Comparison of ENCODE assay signal across 8 cellular contexts in genomic region chr1:155241069-155241679, GRCh38. TPM values are rescaled to one million over a fixed set of nuclear protein-coding genes. Genes with fewer than 3 reads are reported as not detected.
DNase-seq lines count a peak whose midpoint lies in the region; ATAC-seq and TF ChIP-seq lines count a peak whose summit lies in the region.

No MANE protein-coding gene starts in this region.

- POLR2A ChIA-PET in HEK293 (lab: Yijun Ruan, JAX) = interaction anchor here (0.6 to 1.6 kb wide), 7 partner anchors 14 to 82 kb away, joined by 3 to 6 read pairs (median 3); partner anchors contain the start of genes CLK2 and KRTCAP2

- DNase-seq in BE2C = peak; percentile 76
- peak; percentile 48 for DNase-seq in NCI-H510A (lab: John Stamatoyannopoulos, UW)
- DNase-seq in activated CD4-positive, CD25-positive, alpha-beta regulatory T cell (lab: John Stamatoyannopoulos, UW) = peak; percentile 19 to 32 (median 21)
- peak; percentile 85 for DNase-seq in choroid plexus epithelial cell (ENCODE audit: low read depth)
- no peak for DNase-seq in kidney epithelial cell (ENCODE audit: low read depth)
- DNase-seq in stimulated activated CD4-positive, alpha-beta T cell treated with anti-CD3 and anti-CD28 coated beads, Interleukin-15, amount 100 ng/mL, for 24 hours = peak; percentile 71

- TF ChIP-seq CTCF in BE2C (IDR thresholded peaks at IDR 0.05; ENCODE audit: low read depth, low read length) = no peak
- no peak for TF ChIP-seq CTCF in HEK293 (tag by site-specific recombination; IDR thresholded peaks at IDR 0.05)
- TF ChIP-seq CTCF in choroid plexus epithelial cell (conservative IDR thresholded peaks at IDR 0.05; ENCODE audit: low read depth, low read length) = no peak
- no peak for TF ChIP-seq CTCF in kidney epithelial cell (IDR thresholded peaks at IDR 0.05; ENCODE audit: insufficient read depth, low read length, poor library complexity, severe bottlenecking)

- CTCF ChIA-PET in HEK293 (lab: Yijun Ruan, JAX) = interaction anchor here (1.2 to 2.1 kb wide), 4 partner anchors 9 to 34 kb away, joined by 4 to 15 read pairs (median 5); no protein-coding TSS in a partner anchor

- H3K4me3 ChIP-seq in BE2C (ENCODE audit: low read depth, low read length) (peak overlapping the region; percentile 61), HEK293 (ENCODE audit: low read depth, low read length) (peak overlapping the region; percentile 41), choroid plexus epithelial cell (ENCODE audit: low read depth, low read length) (peak overlapping the region; percentile 48), kidney epithelial cell (ENCODE audit: low read depth, low read length) (peak overlapping the region; percentile 44)

- H3K27ac ChIP-seq in HEK293 (ENCODE audit: extremely low read depth, low read depth, low read length) = no peak overlapping the region

- H3K27me3 ChIP-seq in BE2C = no peaks in the 10 kb centered on the region
- H3K27me3 ChIP-seq in kidney epithelial cell (ENCODE audit: control insufficient read depth, insufficient read depth, low read length) = no peaks in the 10 kb centered on the region

- no peak for ATAC-seq in HG02623 (IDR thresholded peaks at IDR 0.05; ENCODE audit: unreplicated experiment)

- peaks cover 5% of the 10 kb centered on the region for H3K36me3 ChIP-seq in BE2C
- peaks cover 0 to 31% of the 10 kb centered on the region in 2 experiments; a peak in 2 of 3 replicates for H3K36me3 ChIP-seq in HEK293 (ENCODE audit: control insufficient read depth in 2 of 2, insufficient read depth in 1 of 2, low read length in 2 of 2)
- H3K36me3 ChIP-seq in kidney epithelial cell (ENCODE audit: control insufficient read depth, insufficient read depth, low read length) = no peaks in the 10 kb centered on the region

- H3K4me1 ChIP-seq in BE2C (peaks cover 3% of the 10 kb centered on the region), HEK293 (ENCODE audit: control insufficient read depth, insufficient read depth, low read length) (peaks cover 5% of the 10 kb centered on the region; the same call in 1 of the 2 replicates)

- H3K9me3 ChIP-seq in BE2C = no peaks in the 10 kb centered on the region
- no peaks in the 10 kb centered on the region for H3K9me3 ChIP-seq in HEK293 (ENCODE audit: control insufficient read depth, insufficient read depth, low read depth, low read length)

TF ChIP-seq in HEK293, 187 proteins besides CTCF, POLR2A, EP300 and RAD21 (continues in another document):
- no peak for TF ChIP-seq ZFP3 (tag by site-specific recombination; IDR thresholded peaks at IDR 0.05; ENCODE audit: low read depth)
- no peak for TF ChIP-seq ZNF132 (tag by site-specific recombination; IDR thresholded peaks at IDR 0.05; ENCODE audit: borderline replicate concordance)
- no peak for TF ChIP-seq ZNF610 (tag by site-specific recombination; IDR thresholded peaks at IDR 0.05; ENCODE audit: borderline replicate concordance)
- no peak for TF ChIP-seq ZNF311 (tag by site-specific recombination; IDR thresholded peaks at IDR 0.05; ENCODE audit: borderline replicate concordance)
- peak; percentile 88 for TF ChIP-seq ZXDB (tag by site-specific recombination; IDR thresholded peaks at IDR 0.05)
- no peak for TF ChIP-seq ZNF223 (tag by site-specific recombination; IDR thresholded peaks at IDR 0.05)
- TF ChIP-seq PRDM2 (tag by site-specific recombination; IDR thresholded peaks at IDR 0.05; ENCODE audit: borderline replicate concordance) = no peak
- TF ChIP-seq ZNF624 (tag by site-specific recombination; IDR thresholded peaks at IDR 0.05) = no peak
- no peak for TF ChIP-seq MYNN (tag by site-specific recombination; IDR thresholded peaks at IDR 0.05; ENCODE audit: borderline replicate concordance)
- 0 out of 2 replicates have a peak, but pooled peaks have one; percentile 28 for TF ChIP-seq ZEB2 (tag by site-specific recombination; IDR thresholded peaks at IDR 0.05)
- no peak for TF ChIP-seq AEBP2 (tag by site-specific recombination; IDR thresholded peaks at IDR 0.05; ENCODE audit: borderline replicate concordance)
- no peak for TF ChIP-seq ZNF548 (tag by site-specific recombination; IDR thresholded peaks at IDR 0.05)
- TF ChIP-seq ZNF791 (tag by site-specific recombination; IDR thresholded peaks at IDR 0.05) = no peak
- TF ChIP-seq ZNF549 (tag by site-specific recombination; IDR thresholded peaks at IDR 0.05) = no peak
- TF ChIP-seq ZNF140 (tag by site-specific recombination; IDR thresholded peaks at IDR 0.05) = no peak
- TF ChIP-seq ZNF266 (tag by site-specific recombination; IDR thresholded peaks at IDR 0.05; ENCODE audit: low read depth) = no peak
- TF ChIP-seq ZNF555 (tag by site-specific recombination; conservative IDR thresholded peaks at IDR 0.05) = no peak
- peak; percentile 65 for TF ChIP-seq ZNF341 (tag by site-specific recombination; IDR thresholded peaks at IDR 0.05; ENCODE audit: low read depth)
- TF ChIP-seq ZNF449 (tag by site-specific recombination; IDR thresholded peaks at IDR 0.05) = peak; percentile 48; the same call in 1 of the 2 replicates
- TF ChIP-seq ZNF239 (tag by site-specific recombination; IDR thresholded peaks at IDR 0.05) = no peak

RNA-seq across cellular contexts. Expression of gene ENTREP3, which starts 14.1 kb away (rescaled TPM):
- polyA plus RNA-seq in BE2C (2012; ENCODE audit: insufficient read depth, insufficient read length, low read depth) = 59.3 TPM
- total RNA-seq in kidney epithelial cell = 13.2 and 24.8 TPM in 2 replicates

RNA-seq across cellular contexts. Expression of gene SCAMP3, which starts 21.0 kb away (rescaled TPM):
- polyA plus RNA-seq in BE2C (2012; ENCODE audit: insufficient read depth, insufficient read length, low read depth) = 203 TPM
- 93.8 and 108 TPM in 2 replicates for total RNA-seq in kidney epithelial cell

RNA-seq across cellular contexts. Expression of gene CLK2, which starts 32.1 kb away (rescaled TPM):
- 129 TPM for polyA plus RNA-seq in BE2C (2012; ENCODE audit: insufficient read depth, insufficient read length, low read depth)
- total RNA-seq in kidney epithelial cell = 21.7 and 24.2 TPM in 2 replicates

RNA-seq across cellular contexts. Expression of gene MTX1, which starts 32.7 kb away (rescaled TPM):
- polyA plus RNA-seq in BE2C (2012; ENCODE audit: insufficient read depth, insufficient read length, low read depth) = 149 TPM
- total RNA-seq in kidney epithelial cell = 79.3 and 84.3 TPM in 2 replicates

RNA-seq across cellular contexts. Expression of gene THBS3, which starts 33.5 kb away (rescaled TPM):
- polyA plus RNA-seq in BE2C (2012; ENCODE audit: insufficient read depth, insufficient read length, low read depth) = 47.4 TPM
- total RNA-seq in kidney epithelial cell = 51.5 and 58.1 TPM in 2 replicates
